In the genomic region with DNA sequence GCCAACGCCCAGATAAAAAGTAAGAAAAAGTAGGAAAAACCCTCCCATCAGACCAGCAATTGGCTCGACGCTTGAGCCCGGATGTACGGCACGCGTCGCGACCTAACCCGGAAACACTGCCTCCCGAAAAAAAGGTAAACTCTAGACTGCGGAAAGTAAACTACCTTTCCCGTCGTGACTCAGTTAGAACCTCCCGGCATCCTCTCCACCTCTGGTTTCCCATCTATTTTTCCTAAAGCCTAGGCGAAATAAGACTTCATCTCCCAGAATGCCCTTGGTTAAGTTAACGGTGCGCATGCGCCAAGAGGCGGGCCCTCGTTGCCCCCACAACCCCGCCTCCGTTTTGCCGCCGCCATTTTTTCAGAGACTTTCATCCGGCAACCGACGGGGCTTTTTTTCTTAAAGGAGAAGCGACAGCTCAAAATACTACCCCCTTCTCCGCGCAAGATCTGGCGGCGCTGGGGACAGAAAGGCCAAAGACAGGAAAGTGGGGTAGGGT, we compare ENCODE assay signal across 8 cellular contexts. TPM values are rescaled to one million over a fixed set of nuclear protein-coding genes. Genes with fewer than 3 reads are reported as not detected.
DNase-seq lines count a peak whose midpoint lies in the region; ATAC-seq and TF ChIP-seq lines count a peak whose summit lies in the region.

No MANE protein-coding gene starts in this region.

- H2AFZ ChIP-seq in ACC112 (ENCODE audit: low read length, unreplicated experiment) = no peak overlapping the region

- H3K36me3 ChIP-seq in ACC112 (ENCODE audit: insufficient read depth, low read length) (no peaks in the 10 kb centered on the region), prostate gland (no peaks in the 10 kb centered on the region), urinary bladder (ENCODE audit: insufficient read depth) (no peaks in the 10 kb centered on the region)

- peak; percentile 97 to 100 for DNase-seq in NCI-H1930 (lab: John Stamatoyannopoulos, UW)
- DNase-seq in T-helper 22 cell (ENCODE audit: low read depth) = peak; percentile 85
- DNase-seq in astrocyte of the cerebellum (ENCODE audit: low read depth) = peak; percentile 99
- DNase-seq in right cardiac atrium = peak; percentile 96 to 97 (median 97)
- peak; percentile 96 for DNase-seq in prostate gland (ENCODE audit: low spot score)

- H3K27ac ChIP-seq in ACC112 (ENCODE audit: low read depth, low read length) (peak overlapping the region; percentile 99), right cardiac atrium (ENCODE audit: low read length) (peak overlapping the region; percentile 100), prostate gland (peak overlapping the region; percentile 100), urinary bladder (ENCODE audit: low read depth) (peak overlapping the region; percentile 100)

- no peaks in the 10 kb centered on the region for H3K9me3 ChIP-seq in right cardiac atrium (ENCODE audit: control insufficient read depth, low read length)
- H3K9me3 ChIP-seq in prostate gland = no peaks in the 10 kb centered on the region

- H3K79me2 ChIP-seq in ACC112 (ENCODE audit: control insufficient read depth, insufficient read depth, low read length, unreplicated experiment) = peaks cover 64% of the 10 kb centered on the region

- no peak for TF ChIP-seq POLR2A in prostate gland (IDR thresholded peaks at IDR 0.05)

- H3K4me1 ChIP-seq in ACC112 (ENCODE audit: control insufficient read depth, insufficient read depth, low read length, unreplicated experiment) (peaks cover 55% of the 10 kb centered on the region), right cardiac atrium (ENCODE audit: control insufficient read depth, insufficient read depth, low read length) (peaks cover 2% of the 10 kb centered on the region), prostate gland (replicated peaks) (peaks cover 3% of the 10 kb centered on the region), urinary bladder (ENCODE audit: insufficient read depth) (no peaks in the 10 kb centered on the region)

- intact Hi-C loops in right cardiac atrium (cut with DNase I) = loop anchor here in 3 of 4 donors (10.0 kb wide), 1 partner anchor 97 kb away; no protein-coding TSS in a partner anchor
- intact Hi-C loops in prostate gland (cut with DNase I) = loop anchor here (5.0 to 10.0 kb wide), 2 partner anchors 564 to 1253 kb away; a partner anchor contains a TSS

- H3K27me3 ChIP-seq in ACC112 (ENCODE audit: insufficient read depth, low read length) (no peaks in the 10 kb centered on the region), right cardiac atrium (ENCODE audit: control insufficient read depth, insufficient read depth) (no peaks in the 10 kb centered on the region), prostate gland (replicated peaks; ENCODE audit: insufficient read depth) (no peaks in the 10 kb centered on the region)

- in situ Hi-C loops in astrocyte of the cerebellum (cut with HindIII; ENCODE audit: low sequenced_read_pairs) = no loop called here

- H3K4me3 ChIP-seq in ACC112 (ENCODE audit: low read depth, low read length) (peak overlapping the region; percentile 88), astrocyte of the cerebellum (ENCODE audit: low read depth, low read length) (peak overlapping the region; percentile 86), right cardiac atrium (ENCODE audit: low read length) (peak overlapping the region; percentile 87), prostate gland (peak overlapping the region; percentile 98), urinary bladder (ENCODE audit: low read depth, low read length) (peak overlapping the region; percentile 98)

- ATAC-seq in GM21528 (IDR thresholded peaks at IDR 0.05; ENCODE audit: low FRiP score, unreplicated experiment) = peak; percentile 28
- peak; percentile 87 to 88 for ATAC-seq in right cardiac atrium

- under 1% methylated on average over 33 of the region's 33 CpGs for WGBS in right cardiac atrium
- under 1% methylated on average over 33 of the region's 33 CpGs for WGBS in prostate gland
- whole genome bisulfite sequencing in urinary bladder = under 1% methylated on average over 33 of the region's 33 CpGs

- TF ChIP-seq CTCF in astrocyte of the cerebellum (IDR thresholded peaks at IDR 0.05; ENCODE audit: low read depth, low read length, missing control alignments) (no peak), prostate gland (IDR thresholded peaks at IDR 0.05) (no peak)

RNA-seq across cellular contexts. Expression of a gene that starts 0.7 kb away (rescaled TPM):
- total RNA-seq in right cardiac atrium = 10 to 100 TPM; 53.3 to 60.9 (median 55.8) TPM
- polyA plus RNA-seq in right cardiac atrium = 16.7 TPM
- total RNA-seq in prostate gland = 10 to 100 TPM; 34.0 to 70.7 TPM
- total RNA-seq in urinary bladder = 54.0 TPM
- polyA plus RNA-seq in urinary bladder = 37.9 TPM

RNA-seq across cellular contexts. Expression of a gene that starts 2.5 kb away (rescaled TPM):
- total RNA-seq in right cardiac atrium = 1 to 10 TPM; 4.6 to 7.1 (median 6.4) TPM
- 3.0 TPM for polyA plus RNA-seq in right cardiac atrium
- total RNA-seq in prostate gland = 1 to 10 TPM; 5.4 to 9.4 TPM
- total RNA-seq in urinary bladder = 5.3 TPM
- 7.9 TPM for polyA plus RNA-seq in urinary bladder

RNA-seq across cellular contexts. Expression of a gene that starts 44.3 kb away (rescaled TPM):
- total RNA-seq in right cardiac atrium (1 to 10 TPM in 3 of 4 donors, under 1 TPM in 1; 0.91 to 2.7 (median 1.1) TPM), prostate gland (under 1 TPM in 1 of 2 donors, not detected in 1; 0.74 TPM), urinary bladder (1.3 TPM)
- polyA plus RNA-seq in right cardiac atrium (0.59 TPM), urinary bladder (0.41 TPM)

Comparison
In these comparisons a context has a peak if more than half of its experiments do, and no peak if none do; other contexts are left out.
1. Peak in every context shown above with its lines: DNase-seq, ATAC-seq, H3K4me3 ChIP-seq and H3K27ac ChIP-seq.